1 cellular context compared by ENCODE assay signal in genomic region chr11:9462806-9463537, GRCh38.
TF ChIP-seq lines count a peak whose summit lies in the region.

No MANE protein-coding gene starts in this region.

TF ChIP-seq in K562, 482 proteins besides CTCF, POLR2A, EP300 and RAD21 (continued from another document):
- TF ChIP-seq, protein P1, sequence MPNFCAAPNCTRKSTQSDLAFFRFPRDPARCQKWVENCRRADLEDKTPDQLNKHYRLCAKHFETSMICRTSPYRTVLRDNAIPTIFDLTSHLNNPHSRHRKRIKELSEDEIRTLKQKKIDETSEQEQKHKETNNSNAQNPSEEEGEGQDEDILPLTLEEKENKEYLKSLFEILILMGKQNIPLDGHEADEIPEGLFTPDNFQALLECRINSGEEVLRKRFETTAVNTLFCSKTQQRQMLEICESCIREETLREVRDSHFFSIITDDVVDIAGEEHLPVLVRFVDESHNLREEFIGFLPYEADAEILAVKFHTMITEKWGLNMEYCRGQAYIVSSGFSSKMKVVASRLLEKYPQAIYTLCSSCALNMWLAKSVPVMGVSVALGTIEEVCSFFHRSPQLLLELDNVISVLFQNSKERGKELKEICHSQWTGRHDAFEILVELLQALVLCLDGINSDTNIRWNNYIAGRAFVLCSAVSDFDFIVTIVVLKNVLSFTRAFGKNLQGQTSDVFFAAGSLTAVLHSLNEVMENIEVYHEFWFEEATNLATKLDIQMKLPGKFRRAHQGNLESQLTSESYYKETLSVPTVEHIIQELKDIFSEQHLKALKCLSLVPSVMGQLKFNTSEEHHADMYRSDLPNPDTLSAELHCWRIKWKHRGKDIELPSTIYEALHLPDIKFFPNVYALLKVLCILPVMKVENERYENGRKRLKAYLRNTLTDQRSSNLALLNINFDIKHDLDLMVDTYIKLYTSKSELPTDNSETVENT (CRISPR knock-in tag; IDR thresholded peaks at IDR 0.05) = no peak
- peak; percentile 97 for TF ChIP-seq MAFF (IDR thresholded peaks at IDR 0.05; ENCODE audit: low read length)
- no peak for TF ChIP-seq ZNF696 (CRISPR knock-in tag; conservative IDR thresholded peaks at IDR 0.05)
- TF ChIP-seq NFE2 (IDR thresholded peaks at IDR 0.05; ENCODE audit: low read depth) = peak; percentile 97
- TF ChIP-seq MNT (conservative IDR thresholded peaks at IDR 0.05) = peak in 1 of 2 experiments; percentile 22; a peak in 2 of 4 replicates
- TF ChIP-seq, protein P2, sequence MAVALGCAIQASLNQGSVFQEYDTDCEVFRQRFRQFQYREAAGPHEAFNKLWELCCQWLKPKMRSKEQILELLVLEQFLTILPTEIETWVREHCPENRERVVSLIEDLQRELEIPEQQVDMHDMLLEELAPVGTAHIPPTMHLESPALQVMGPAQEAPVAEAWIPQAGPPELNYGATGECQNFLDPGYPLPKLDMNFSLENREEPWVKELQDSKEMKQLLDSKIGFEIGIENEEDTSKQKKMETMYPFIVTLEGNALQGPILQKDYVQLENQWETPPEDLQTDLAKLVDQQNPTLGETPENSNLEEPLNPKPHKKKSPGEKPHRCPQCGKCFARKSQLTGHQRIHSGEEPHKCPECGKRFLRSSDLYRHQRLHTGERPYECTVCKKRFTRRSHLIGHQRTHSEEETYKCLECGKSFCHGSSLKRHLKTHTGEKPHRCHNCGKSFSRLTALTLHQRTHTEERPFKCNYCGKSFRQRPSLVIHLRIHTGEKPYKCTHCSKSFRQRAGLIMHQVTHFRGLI (CRISPR knock-in tag; IDR thresholded peaks at IDR 0.05) = no peak
- TF ChIP-seq DPF2 (IDR thresholded peaks at IDR 0.05) = peak; percentile 66
- 0 out of 2 replicates have a peak, but pooled peaks have one; percentile 6 for TF ChIP-seq MYBL2 (IDR thresholded peaks at IDR 0.05; ENCODE audit: low read depth)
- TF ChIP-seq MYBL2 (CRISPR knock-in tag; IDR thresholded peaks at IDR 0.05; ENCODE audit: borderline replicate concordance) = no peak
- TF ChIP-seq USF1 (CRISPR knock-in tag; IDR thresholded peaks at IDR 0.05) = no peak
- no peak for TF ChIP-seq FOXM1 (IDR thresholded peaks at IDR 0.05; ENCODE audit: low read depth)
- no peak for TF ChIP-seq FOXM1 (CRISPR knock-in tag; IDR thresholded peaks at IDR 0.05; ENCODE audit: low read depth)
- no peak for TF ChIP-seq GATA2 (CRISPR knock-in tag; IDR thresholded peaks at IDR 0.05)
- peak; percentile 92 for TF ChIP-seq MAFK (IDR thresholded peaks at IDR 0.05; ENCODE audit: low read length)
- peak; percentile 77 for TF ChIP-seq ZNF592 (IDR thresholded peaks at IDR 0.05)
- 0 out of 2 replicates have a peak, but pooled peaks have one; percentile 3 for TF ChIP-seq ILF3 (IDR thresholded peaks at IDR 0.05; ENCODE audit: borderline replicate concordance)
- peak; percentile 35; the same call in 1 of the 2 replicates for TF ChIP-seq EP400 (IDR thresholded peaks at IDR 0.05)
- TF ChIP-seq, protein P3, sequence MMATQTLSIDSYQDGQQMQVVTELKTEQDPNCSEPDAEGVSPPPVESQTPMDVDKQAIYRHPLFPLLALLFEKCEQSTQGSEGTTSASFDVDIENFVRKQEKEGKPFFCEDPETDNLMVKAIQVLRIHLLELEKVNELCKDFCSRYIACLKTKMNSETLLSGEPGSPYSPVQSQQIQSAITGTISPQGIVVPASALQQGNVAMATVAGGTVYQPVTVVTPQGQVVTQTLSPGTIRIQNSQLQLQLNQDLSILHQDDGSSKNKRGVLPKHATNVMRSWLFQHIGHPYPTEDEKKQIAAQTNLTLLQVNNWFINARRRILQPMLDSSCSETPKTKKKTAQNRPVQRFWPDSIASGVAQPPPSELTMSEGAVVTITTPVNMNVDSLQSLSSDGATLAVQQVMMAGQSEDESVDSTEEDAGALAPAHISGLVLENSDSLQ (IDR thresholded peaks at IDR 0.05) = no peak
- peak; percentile 99 for TF ChIP-seq ZNF316 (IDR thresholded peaks at IDR 0.05)
- TF ChIP-seq CSDE1 (IDR thresholded peaks at IDR 0.05) = 0 out of 4 replicates have a peak, but pooled peaks of 1 of the 2 experiments have one; percentile 22
- TF ChIP-seq BACH1 (tag; IDR thresholded peaks at IDR 0.05) = peak; percentile 90; the same call in 1 of the 2 replicates
- no peak for TF ChIP-seq ZNF217 (CRISPR knock-in tag; IDR thresholded peaks at IDR 0.05)
- peak; percentile 9; the same call in 1 of the 2 replicates for TF ChIP-seq JUND (IDR thresholded peaks at IDR 0.05; ENCODE audit: borderline replicate concordance, low read depth, low read length)
- TF ChIP-seq JUND (tag; IDR thresholded peaks at IDR 0.05; ENCODE audit: borderline replicate concordance, low read depth, low read length) = 0 out of 3 replicates have a peak, but pooled peaks have one; percentile 57
- TF ChIP-seq MEF2A (IDR thresholded peaks at IDR 0.05; ENCODE audit: control insufficient read depth, low read depth, low read length) = peak; percentile 60; the same call in 1 of the 2 replicates
- no peak for TF ChIP-seq STAG1 (CRISPR knock-in tag; IDR thresholded peaks at IDR 0.05; ENCODE audit: borderline replicate concordance)
- 0 out of 2 replicates have a peak, but pooled peaks have one; percentile 37 for TF ChIP-seq ARID1B (IDR thresholded peaks at IDR 0.05)
- TF ChIP-seq FOXK2 (conservative IDR thresholded peaks at IDR 0.05 in 1 of 2, IDR thresholded peaks at IDR 0.05 in 1 of 2; ENCODE audit: low read depth in 2 of 2) = peak in 1 of 2 experiments; percentile 31; a peak in 1 of 4 replicates
- no peak for TF ChIP-seq ETS2 (tag; IDR thresholded peaks at IDR 0.05; ENCODE audit: borderline replicate concordance, poor library complexity, severe bottlenecking)
- peak; percentile 96 for TF ChIP-seq MAFG (tag; conservative IDR thresholded peaks at IDR 0.05)
- TF ChIP-seq, protein P4, sequence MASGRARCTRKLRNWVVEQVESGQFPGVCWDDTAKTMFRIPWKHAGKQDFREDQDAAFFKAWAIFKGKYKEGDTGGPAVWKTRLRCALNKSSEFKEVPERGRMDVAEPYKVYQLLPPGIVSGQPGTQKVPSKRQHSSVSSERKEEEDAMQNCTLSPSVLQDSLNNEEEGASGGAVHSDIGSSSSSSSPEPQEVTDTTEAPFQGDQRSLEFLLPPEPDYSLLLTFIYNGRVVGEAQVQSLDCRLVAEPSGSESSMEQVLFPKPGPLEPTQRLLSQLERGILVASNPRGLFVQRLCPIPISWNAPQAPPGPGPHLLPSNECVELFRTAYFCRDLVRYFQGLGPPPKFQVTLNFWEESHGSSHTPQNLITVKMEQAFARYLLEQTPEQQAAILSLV (tag; IDR thresholded peaks at IDR 0.05) = no peak
- 0 out of 2 replicates have a peak, but pooled peaks have one; percentile 27 for TF ChIP-seq POLR2H (tag; IDR thresholded peaks at IDR 0.05; ENCODE audit: low read depth)
- TF ChIP-seq HDAC2 (IDR thresholded peaks at IDR 0.05) = no peak
- no peak for TF ChIP-seq ZNF778 (CRISPR knock-in tag; IDR thresholded peaks at IDR 0.05)
- 0 out of 4 replicates have a peak, but pooled peaks of 1 of the 2 experiments have one; percentile 22 for TF ChIP-seq HDAC1 (IDR thresholded peaks at IDR 0.05)
- 0 out of 2 replicates have a peak, but pooled peaks have one; percentile 44 for TF ChIP-seq CEBPB (tag; IDR thresholded peaks at IDR 0.05)
